Comparison of ENCODE assay signal across 27 cellular contexts in genomic region chr4:139535852-139536234, GRCh38. TPM values are rescaled to one million over a fixed set of nuclear protein-coding genes. Genes with fewer than 3 reads are reported as not detected.
A peak's percentile ranks its signal among the peaks of the same experiment; 100 is the strongest.
DNase-seq lines count a peak whose midpoint lies in the region; ATAC-seq, FAIRE-seq and TF ChIP-seq lines count a peak whose summit lies in the region.
"Had no signal": no experiment of that assay in that cellular context is flagged by ENCODE, and none has a peak within 500 bp of the region (broad histone marks: within the 10 kb centered on the region; RNA-seq: fewer than 3 reads in every experiment).

No MANE protein-coding gene starts in this region.

- no peaks in the 10 kb centered on the region for H3K9me3 ChIP-seq in K562 (replicated peaks; ENCODE audit: control insufficient read depth, insufficient read depth, low read depth, low read length)
- H3K9me3 ChIP-seq in right lobe of liver, result no peaks in the 10 kb centered on the region
- no peaks in the 10 kb centered on the region for H3K9me3 ChIP-seq in stomach
- H3K9me3 ChIP-seq in esophagus muscularis mucosa, result no peaks in the 10 kb centered on the region
- H3K9me3 ChIP-seq: heart left ventricle, neutrophil, SJSA1, uterus had no signal

- TF ChIP-seq POLR2A in K562 (conservative IDR thresholded peaks at IDR 0.05), result no peak
- peak; percentile 20 for TF ChIP-seq POLR2A in right lobe of liver (IDR thresholded peaks at IDR 0.05)
- TF ChIP-seq POLR2A in stomach (IDR thresholded peaks at IDR 0.05), result no peak
- no peak for TF ChIP-seq POLR2A in esophagus muscularis mucosa (IDR thresholded peaks at IDR 0.05; ENCODE audit: low read depth)

- H3K36me3 ChIP-seq in K562 (ENCODE audit: control insufficient read depth, insufficient read depth, low read length), result no peaks in the 10 kb centered on the region
- peaks cover 0 to 10% (median 0%) of the 10 kb centered on the region in 4 donors for H3K36me3 ChIP-seq in right lobe of liver
- peaks cover 5 to 29% (median 22%) of the 10 kb centered on the region in 4 donors for H3K36me3 ChIP-seq in stomach
- H3K36me3 ChIP-seq in esophagus muscularis mucosa, result peaks cover 0 to 31% (median 15%) of the 10 kb centered on the region in 4 donors
- H3K36me3 ChIP-seq in mesendoderm (ENCODE audit: control insufficient read depth, insufficient read depth, low read length), result no peaks in the 10 kb centered on the region
- H3K36me3 ChIP-seq: neutrophil, SJSA1, uterus had no signal

- no peak overlapping the region for H2BK120ac ChIP-seq in mesendoderm (ENCODE audit: low read depth, low read length)

- H3K79me2 ChIP-seq in K562 (ENCODE audit: control insufficient read depth, insufficient read depth, low read length), result no peaks in the 10 kb centered on the region
- no peaks in the 10 kb centered on the region for H3K79me2 ChIP-seq in mesendoderm (ENCODE audit: control insufficient read depth, insufficient read depth, low read length)

- H2AK5ac ChIP-seq in mesendoderm (ENCODE audit: low read length), result no peak overlapping the region

- no peak overlapping the region for H2AFZ ChIP-seq in K562 (ENCODE audit: low read depth, low read length)

- no peak for TF ChIP-seq EP300 in K562 (IDR thresholded peaks at IDR 0.05; ENCODE audit: low read length)
- TF ChIP-seq EP300 in stomach (IDR thresholded peaks at IDR 0.05), result no peak
- TF ChIP-seq EP300 in esophagus muscularis mucosa (IDR thresholded peaks at IDR 0.05), result no peak

- BruUV-seq in K562 (replicated peaks; lab: Mats Ljungman, UMichigan), result no TSS peak

- POLR2A ChIA-PET in K562 (lab: Yijun Ruan, JAX), result no interaction called here

- H3K4ac ChIP-seq in mesendoderm (ENCODE audit: low read depth, low read length), result no peak overlapping the region

- H3K56ac ChIP-seq in mesendoderm (ENCODE audit: low read length), result no peak overlapping the region

- FAIRE-seq in K562 (lab: Jason Lieb, UNC), result no peak
- FAIRE-seq: GM12891 had no signal

- H3K4me1 ChIP-seq in K562 (replicated peaks in 1 of 2; ENCODE audit: control insufficient read depth in 2 of 2, insufficient read depth in 2 of 2, low read length in 2 of 2) (no peaks in the 10 kb centered on the region), right lobe of liver (peaks cover 0 to 11% (median 5%) of the 10 kb centered on the region in 4 donors), stomach (peaks cover 5 to 38% (median 14%) of the 10 kb centered on the region in 4 donors), esophagus muscularis mucosa (peaks cover 0 to 19% (median 7%) of the 10 kb centered on the region in 4 donors), mesendoderm (ENCODE audit: control insufficient read depth, low read depth, low read length) (no peaks in the 10 kb centered on the region)
- H3K4me1 ChIP-seq: SJSA1, uterus had no signal

- 3% methylated on average over 5 of the region's 5 CpGs for WGBS in K562 (ENCODE audit: insufficient coverage, low coverage, missing lambda C conversion rate)
- 49% methylated on average over 5 of the region's 5 CpGs for WGBS in right lobe of liver (ENCODE audit: insufficient coverage, low coverage, low lambda C conversion rate, missing lambda C conversion rate)
- WGBS in stomach, 5 donors, result 38 to 61% (median 56%) methylated on average over 5 of the region's 5 CpGs
- 84% methylated on average over 5 of the region's 5 CpGs for WGBS in esophagus muscularis mucosa
- no CpG with 5 or more reads among the region's 5 CpGs for WGBS in mesendoderm (ENCODE audit: extremely low coverage, insufficient coverage, low lambda C conversion rate)

- H4K8ac ChIP-seq in mesendoderm (ENCODE audit: low read depth, low read length), result no peak overlapping the region

- no peak overlapping the region for H3K23ac ChIP-seq in mesendoderm (ENCODE audit: low read length)

- H4K20me1 ChIP-seq in K562 (replicated peaks; ENCODE audit: control insufficient read depth, insufficient read depth, low read length), result no peaks in the 10 kb centered on the region

- H2BK15ac ChIP-seq in mesendoderm (replicated peaks; ENCODE audit: low read depth), result no peak overlapping the region

- CTCF ChIA-PET in K562 (lab: Yijun Ruan, JAX; ENCODE audit: low intra/inter-chr PET ratio), result no interaction called here

- H3K9me1 ChIP-seq in K562 (ENCODE audit: control insufficient read depth, insufficient read depth, low read length), result no peaks in the 10 kb centered on the region

- in situ Hi-C loops in K562 (cut with MboI), result loop anchor here (25.0 kb wide), 1 partner anchor 499 kb away; no protein-coding TSS in a partner anchor

- no peak for TF ChIP-seq CTCF in C4-2B (conservative IDR thresholded peaks at IDR 0.05)
- no peak for TF ChIP-seq CTCF in K562 (IDR thresholded peaks at IDR 0.05 in 2 of 3, conservative IDR thresholded peaks at IDR 0.05 in 1 of 3; ENCODE audit: insufficient read depth in 2 of 3, low read depth in 1 of 3, low read length in 3 of 3)
- no peak for TF ChIP-seq CTCF in right lobe of liver (IDR thresholded peaks at IDR 0.05)
- TF ChIP-seq CTCF in stomach (IDR thresholded peaks at IDR 0.05), result no peak
- TF ChIP-seq CTCF in esophagus muscularis mucosa (IDR thresholded peaks at IDR 0.05), result no peak

- DNase-seq in K562 (ENCODE audit: extremely low read depth in 1 of 4, low spot score in 3 of 4), result no peak
- DNase-seq in right lobe of liver, result no peak
- no peak for DNase-seq in stomach
- no peak for DNase-seq in esophagus muscularis mucosa (ENCODE audit: extremely low spot score)
- no peak for DNase-seq in mesendoderm
- DNase-seq in HT-29 (ENCODE audit: low spot score), result no peak
- no peak for DNase-seq in stimulated activated CD4-positive, alpha-beta T cell treated with anti-CD3 and anti-CD28 coated beads, Interleukin-1b, Interleukin-23, amount 100 ng/mL, for 48 hours
- DNase-seq: activated CD4-positive, alpha-beta T cell treated with anti-CD3 and anti-CD28 coated beads, Interleukin-2, amount 50 U/mL, for 1 hour; activated CD4-positive, CD25-positive, alpha-beta regulatory T cell; activated CD8-positive, alpha-beta memory T cell treated with anti-CD3 and anti-CD28 coated beads, Interleukin-2, amount 10 ng/mL, durations not matched to agents 7 days and 5 days; activated gamma-delta T cell treated with Interleukin-2 at 50 U/mL for 16 hours; activated naive CD8-positive, alpha-beta T cell treated with anti-CD3 and anti-CD28 coated beads, Interleukin-2, amount 10 ng/mL, durations not matched to agents 7 days and 5 days; activated T-cell treated with anti-CD3 and anti-CD28 coated beads, Interleukin-2, amount 50 U/mL, for 4 hours; caudate nucleus; foreskin fibroblast; heart left ventricle; islet precursor cell; naive B cell; NCI-H2107; NCI-H82; uterus had no signal

- H3K27me3 ChIP-seq in K562 (ENCODE audit: control insufficient read depth in 2 of 2, insufficient read depth in 2 of 2, low read length in 2 of 2), result peaks cover 10 to 19% of the 10 kb centered on the region in 2 experiments; a peak in 4 of 5 replicates
- no peaks in the 10 kb centered on the region for H3K27me3 ChIP-seq in right lobe of liver
- no peaks in the 10 kb centered on the region for H3K27me3 ChIP-seq in stomach
- no peaks in the 10 kb centered on the region for H3K27me3 ChIP-seq in esophagus muscularis mucosa
- no peaks in the 10 kb centered on the region for H3K27me3 ChIP-seq in mesendoderm (ENCODE audit: insufficient read depth, low read length, poor library complexity)
- H3K27me3 ChIP-seq: heart left ventricle, neutrophil, SJSA1, uterus had no signal

- H3K4me3 ChIP-seq in K562 (no peak overlapping the region), right lobe of liver (peak overlapping the region in 2 of 3 donors; percentile 20 to 25), stomach (no peak overlapping the region), esophagus muscularis mucosa (no peak overlapping the region), mesendoderm (ENCODE audit: low read length) (no peak overlapping the region)
- H3K4me3 ChIP-seq: heart left ventricle, SJSA1, uterus had no signal

- H2BK5ac ChIP-seq in mesendoderm (ENCODE audit: low read length), result no peak overlapping the region

- H3K4me2 ChIP-seq in K562 (ENCODE audit: insufficient read depth, low read length) (no peak overlapping the region), mesendoderm (ENCODE audit: low read length) (no peak overlapping the region)

- peak overlapping the region; percentile 95 for H3K27ac ChIP-seq in C4-2B
- H3K27ac ChIP-seq in K562 (ENCODE audit: extremely low read depth, low read depth, low read length), result no peak overlapping the region
- H3K27ac ChIP-seq in right lobe of liver, result peak overlapping the region; percentile 55 to 93 (median 90)
- H3K27ac ChIP-seq in stomach, result peak overlapping the region in 4 of 5 donors; percentile 6 to 63 (median 30)
- no peak overlapping the region for H3K27ac ChIP-seq in esophagus muscularis mucosa (replicated peaks in 1 of 4)
- H3K27ac ChIP-seq in mesendoderm (ENCODE audit: low read depth, low read length), result no peak overlapping the region
- H3K27ac ChIP-seq: heart left ventricle, neutrophil, RWPE1, SJSA1, uterus had no signal

- intact Hi-C loops in K562 (cut with micrococcal nuclease), result loop anchor here (10.0 kb wide), 2 partner anchors 311 to 501 kb away; no protein-coding TSS in a partner anchor
- intact Hi-C loops in right lobe of liver (cut with DNase I), result no loop called here
- intact Hi-C loops in stomach (cut with DNase I; ENCODE audit: low total_unique reads), result no loop called here
- intact Hi-C loops in esophagus muscularis mucosa (cut with DNase I), result no loop called here

- no peaks in the 10 kb centered on the region for H3K79me1 ChIP-seq in mesendoderm (ENCODE audit: low read length)

- no peak overlapping the region for H3K18ac ChIP-seq in mesendoderm (ENCODE audit: low read length)

- H3K9ac ChIP-seq in K562 (ENCODE audit: insufficient read depth in 1 of 2, low read depth in 2 of 2, low read length in 2 of 2) (no peak overlapping the region), mesendoderm (ENCODE audit: low read length) (no peak overlapping the region)

- ATAC-seq in K562 (no peak), right lobe of liver (peak; percentile 88 to 92 (median 90))
- ATAC-seq: activated CD8-positive, alpha-beta memory T cell treated with anti-CD3 and anti-CD28 coated beads, Interleukin-2, amount 10 ng/mL, durations not matched to agents 7 days and 5 days; activated T-cell treated with anti-CD3 and anti-CD28 coated beads, Interleukin-2, amount 50 U/mL, for 4 hours; heart left ventricle; stimulated activated memory B cell treated with anti-CD40 and anti-IgM and Interleukin-4, amounts not matched to agents 10 μg/mL and 1 μg/mL and 100 μg/mL, for 72 hours had no signal

- no peak overlapping the region for H4K5ac ChIP-seq in mesendoderm (ENCODE audit: low read length)

- TF ChIP-seq RAD21 in K562 (CRISPR knock-in tag; conservative IDR thresholded peaks at IDR 0.05 in 1 of 2, IDR thresholded peaks at IDR 0.05 in 1 of 2), result no peak

RNA-seq across cellular contexts. Expression of gene SETD7, which starts 20.2 kb away (rescaled TPM):
- total RNA-seq in K562 (2011; cell fraction: chromatin; rRNA removed; ENCODE audit: low replicate concordance), result 0.28 and 0.81 TPM in 2 replicates
- 0.17 and 0.26 TPM in 2 replicates for total RNA-seq in K562 (2011; cell fraction: nucleolus; rRNA removed)
- 0.73 and 1.1 TPM in 2 replicates for total RNA-seq in K562 (2011; cell fraction: nucleoplasm; rRNA removed)
- total RNA-seq in K562 (2014; rRNA removed), result 1.8 and 2.0 TPM in 2 replicates
- total RNA-seq in K562 (2014; rRNA removed; fragmentation: Illumina TruSeq; extraction: Trizol), result 2.0 and 2.3 TPM in 2 replicates
- total RNA-seq in K562 (2015; rRNA removed; fragmentation: Illumina TruSeq; extraction: Trizol), result 1.7 and 1.8 TPM in 2 replicates
- 1.7 and 2.4 TPM in 2 replicates for total RNA-seq in K562 (2021)
- polyA plus RNA-seq in K562 (2011; rRNA removed), result 0.38 and 0.60 TPM in 2 replicates
- 0.13 and 0.72 TPM in 2 replicates for polyA plus RNA-seq in K562 (2011; cell fraction: cytosol; rRNA removed)
- 0.48 and 0.59 TPM in 2 replicates for polyA plus RNA-seq in K562 (2011; cell fraction: nucleus; rRNA removed)
- polyA plus RNA-seq in K562 (2012), result 1.2 and 2.5 TPM in 2 replicates
- polyA plus RNA-seq in K562 (2014; fragmentation: Illumina TruSeq; extraction: Trizol), result 1.9 and 2.1 TPM in 2 replicates
- under 1 TPM; 0.37 to 0.60 TPM for polyA plus RNA-seq in K562 (2014; fragmentation: Nextera tagmentation; extraction: Ambion mirVana)
- polyA plus RNA-seq in K562 (2014; rRNA removed), result 0.98 and 1.6 TPM in 2 replicates
- 0.60 and 1.2 TPM in 2 replicates for polyA minus RNA-seq in K562 (2011; rRNA and poly(A)+ RNA removed)
- polyA minus RNA-seq in K562 (2011; cell fraction: cytosol; rRNA and poly(A)+ RNA removed), result 0.19 and 0.73 TPM in 2 replicates
- 0.40 and 1.00 TPM in 2 replicates for polyA minus RNA-seq in K562 (2011; cell fraction: nucleus; rRNA and poly(A)+ RNA removed)
- total RNA-seq in right lobe of liver, result 10 to 100 TPM; 31.6 to 53.7 (median 45.4) TPM
- 10 to 100 TPM; 12.7 to 96.9 (median 57.1) TPM for total RNA-seq in stomach
- polyA plus RNA-seq in stomach, result 10 to 100 TPM in 2 of 3 donors, 1 to 10 TPM in 1; 9.7 to 22.8 (median 22.7) TPM
- 10 to 100 TPM; 54.4 to 96.0 (median 63.9) TPM for total RNA-seq in esophagus muscularis mucosa
- 10.1 TPM for polyA plus RNA-seq in mesendoderm (2013, experiment 1 of 2)
- 9.5 TPM for polyA plus RNA-seq in mesendoderm (2013, experiment 2 of 2)
- total RNA-seq in HT-29 (2014; rRNA removed; shearing (Covaris generic)), result 30.5 and 30.8 TPM in 2 replicates

Comparison
In these comparisons a context has a peak if more than half of its experiments do, and no peak if none do; other contexts are left out.
1. H3K27ac ChIP-seq: peak in C4-2B (single experiment), right lobe of liver (3 of 3) and stomach (4 of 5); none in K562 (single experiment), esophagus muscularis mucosa (0 of 4) and mesendoderm (single experiment).
2. H3K4me3 ChIP-seq: peak in right lobe of liver (2 of 3); none in K562 (single experiment), stomach (0 of 4), esophagus muscularis mucosa (0 of 4) and mesendoderm (single experiment).